Comparison of ENCODE assay signal across 1 cellular context in the genomic region with DNA sequence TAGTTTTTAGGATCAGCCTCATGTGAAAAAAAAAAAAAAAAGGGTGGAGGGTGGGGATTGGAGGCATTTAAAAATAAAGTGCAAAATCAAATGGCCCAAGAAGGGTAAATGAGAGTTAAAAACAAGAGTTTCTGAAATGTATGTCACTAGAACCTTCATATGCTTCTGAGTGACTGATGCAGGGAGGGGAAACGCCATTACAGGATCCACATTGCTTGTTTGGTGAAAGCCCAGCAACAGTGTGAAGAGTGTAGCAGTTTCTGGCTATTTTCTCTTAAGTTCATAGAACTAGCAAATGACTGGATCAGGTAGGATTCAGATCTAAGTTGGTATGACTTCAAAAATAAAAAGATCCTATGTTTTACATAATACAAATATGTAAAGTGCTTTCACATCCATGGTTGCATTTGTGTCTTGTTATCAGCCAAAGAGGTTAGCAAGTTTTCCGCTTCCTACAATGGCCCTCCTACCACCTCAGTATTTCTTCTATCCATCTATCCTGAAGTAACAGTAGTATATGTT.
A peak's percentile ranks its signal among the peaks of the same experiment; 100 is the strongest.
TF ChIP-seq lines count a peak whose summit lies in the region.

No MANE protein-coding gene starts in this region.

TF ChIP-seq in K562, 482 proteins besides CTCF, POLR2A, EP300 and RAD21:
- TF ChIP-seq, protein P1, sequence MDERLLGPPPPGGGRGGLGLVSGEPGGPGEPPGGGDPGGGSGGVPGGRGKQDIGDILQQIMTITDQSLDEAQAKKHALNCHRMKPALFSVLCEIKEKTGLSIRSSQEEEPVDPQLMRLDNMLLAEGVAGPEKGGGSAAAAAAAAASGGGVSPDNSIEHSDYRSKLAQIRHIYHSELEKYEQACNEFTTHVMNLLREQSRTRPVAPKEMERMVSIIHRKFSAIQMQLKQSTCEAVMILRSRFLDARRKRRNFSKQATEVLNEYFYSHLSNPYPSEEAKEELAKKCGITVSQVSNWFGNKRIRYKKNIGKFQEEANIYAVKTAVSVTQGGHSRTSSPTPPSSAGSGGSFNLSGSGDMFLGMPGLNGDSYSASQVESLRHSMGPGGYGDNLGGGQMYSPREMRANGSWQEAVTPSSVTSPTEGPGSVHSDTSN (CRISPR knock-in tag; IDR thresholded peaks at IDR 0.05; ENCODE audit: low read depth) = no peak
- TF ChIP-seq, protein P1 (tag; conservative IDR thresholded peaks at IDR 0.05; ENCODE audit: low read depth) = peak; percentile 57; the same call in 1 of the 2 replicates
- TF ChIP-seq FOXA3 (CRISPR knock-in tag; conservative IDR thresholded peaks at IDR 0.05 in 1 of 2, IDR thresholded peaks at IDR 0.05 in 1 of 2) (no peak), ZNF124 (CRISPR knock-in tag; IDR thresholded peaks at IDR 0.05) (no peak), ZNF699 (CRISPR knock-in tag; IDR thresholded peaks at IDR 0.05; ENCODE audit: insufficient replicate concordance) (no peak), SMAD1 (IDR thresholded peaks at IDR 0.05; ENCODE audit: low read depth, low read length, partially characterized antibody) (no peak), MTA3 (IDR thresholded peaks at IDR 0.05; ENCODE audit: borderline replicate concordance) (no peak), CHD4 (IDR thresholded peaks at IDR 0.05; ENCODE audit: insufficient read depth, insufficient replicate concordance, low read depth, low read length, poor library complexity, severe bottlenecking) (no peak), YY1 (IDR thresholded peaks at IDR 0.05; ENCODE audit: borderline replicate concordance in 1 of 3, control insufficient read depth in 1 of 3, extremely low read depth in 1 of 3, insufficient read depth in 3 of 3, insufficient read length in 1 of 3, insufficient replicate concordance in 2 of 3, low read depth in 1 of 3, low read length in 2 of 3) (peak in 1 of 3 experiments; percentile 76), HDAC8 (tag; IDR thresholded peaks at IDR 0.05) (no peak), ZNF274 (IDR thresholded peaks at IDR 0.05; ENCODE audit: borderline replicate concordance, low read depth, low read length) (no peak), GTF2F1 (IDR thresholded peaks at IDR 0.05; ENCODE audit: low read depth, low read length) (no peak), NONO (IDR thresholded peaks at IDR 0.05; ENCODE audit: low read depth in 2 of 2, low read length in 1 of 2) (no peak), ZNF347 (CRISPR knock-in tag; IDR thresholded peaks at IDR 0.05; ENCODE audit: low read depth) (no peak), HMGN3 (IDR thresholded peaks at IDR 0.05; ENCODE audit: borderline replicate concordance, extremely low read depth, insufficient read length, low read depth, low read length) (no peak), KLF10 (CRISPR knock-in tag; IDR thresholded peaks at IDR 0.05) (no peak), CXXC5 (CRISPR knock-in tag; IDR thresholded peaks at IDR 0.05) (no peak), ZNF76 (CRISPR knock-in tag; IDR thresholded peaks at IDR 0.05; ENCODE audit: borderline replicate concordance) (no peak), CSDE1 (IDR thresholded peaks at IDR 0.05) (no peak), RBM15 (IDR thresholded peaks at IDR 0.05; ENCODE audit: insufficient read depth, low read length) (no peak), ZNF785 (CRISPR knock-in tag; IDR thresholded peaks at IDR 0.05) (no peak), MCM3 (IDR thresholded peaks at IDR 0.05) (no peak), EZH2 (IDR thresholded peaks at IDR 0.05; ENCODE audit: borderline replicate concordance, low read depth, low read length) (no peak), SMARCE1 (IDR thresholded peaks at IDR 0.05) (0 out of 2 replicates have a peak, but pooled peaks have one; percentile 8), POLR2AphosphoS5 (IDR thresholded peaks at IDR 0.05; ENCODE audit: control insufficient read depth, insufficient read depth, low read depth, low read length) (no peak), RCOR1 (IDR thresholded peaks at IDR 0.05; ENCODE audit: borderline replicate concordance in 1 of 2, low read depth in 2 of 2, low read length in 2 of 2) (no peak)
- TF ChIP-seq, protein P2, sequence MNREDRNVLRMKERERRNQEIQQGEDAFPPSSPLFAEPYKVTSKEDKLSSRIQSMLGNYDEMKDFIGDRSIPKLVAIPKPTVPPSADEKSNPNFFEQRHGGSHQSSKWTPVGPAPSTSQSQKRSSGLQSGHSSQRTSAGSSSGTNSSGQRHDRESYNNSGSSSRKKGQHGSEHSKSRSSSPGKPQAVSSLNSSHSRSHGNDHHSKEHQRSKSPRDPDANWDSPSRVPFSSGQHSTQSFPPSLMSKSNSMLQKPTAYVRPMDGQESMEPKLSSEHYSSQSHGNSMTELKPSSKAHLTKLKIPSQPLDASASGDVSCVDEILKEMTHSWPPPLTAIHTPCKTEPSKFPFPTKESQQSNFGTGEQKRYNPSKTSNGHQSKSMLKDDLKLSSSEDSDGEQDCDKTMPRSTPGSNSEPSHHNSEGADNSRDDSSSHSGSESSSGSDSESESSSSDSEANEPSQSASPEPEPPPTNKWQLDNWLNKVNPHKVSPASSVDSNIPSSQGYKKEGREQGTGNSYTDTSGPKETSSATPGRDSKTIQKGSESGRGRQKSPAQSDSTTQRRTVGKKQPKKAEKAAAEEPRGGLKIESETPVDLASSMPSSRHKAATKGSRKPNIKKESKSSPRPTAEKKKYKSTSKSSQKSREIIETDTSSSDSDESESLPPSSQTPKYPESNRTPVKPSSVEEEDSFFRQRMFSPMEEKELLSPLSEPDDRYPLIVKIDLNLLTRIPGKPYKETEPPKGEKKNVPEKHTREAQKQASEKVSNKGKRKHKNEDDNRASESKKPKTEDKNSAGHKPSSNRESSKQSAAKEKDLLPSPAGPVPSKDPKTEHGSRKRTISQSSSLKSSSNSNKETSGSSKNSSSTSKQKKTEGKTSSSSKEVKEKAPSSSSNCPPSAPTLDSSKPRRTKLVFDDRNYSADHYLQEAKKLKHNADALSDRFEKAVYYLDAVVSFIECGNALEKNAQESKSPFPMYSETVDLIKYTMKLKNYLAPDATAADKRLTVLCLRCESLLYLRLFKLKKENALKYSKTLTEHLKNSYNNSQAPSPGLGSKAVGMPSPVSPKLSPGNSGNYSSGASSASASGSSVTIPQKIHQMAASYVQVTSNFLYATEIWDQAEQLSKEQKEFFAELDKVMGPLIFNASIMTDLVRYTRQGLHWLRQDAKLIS (CRISPR knock-in tag; IDR thresholded peaks at IDR 0.05) = no peak
- TF ChIP-seq, protein P3, sequence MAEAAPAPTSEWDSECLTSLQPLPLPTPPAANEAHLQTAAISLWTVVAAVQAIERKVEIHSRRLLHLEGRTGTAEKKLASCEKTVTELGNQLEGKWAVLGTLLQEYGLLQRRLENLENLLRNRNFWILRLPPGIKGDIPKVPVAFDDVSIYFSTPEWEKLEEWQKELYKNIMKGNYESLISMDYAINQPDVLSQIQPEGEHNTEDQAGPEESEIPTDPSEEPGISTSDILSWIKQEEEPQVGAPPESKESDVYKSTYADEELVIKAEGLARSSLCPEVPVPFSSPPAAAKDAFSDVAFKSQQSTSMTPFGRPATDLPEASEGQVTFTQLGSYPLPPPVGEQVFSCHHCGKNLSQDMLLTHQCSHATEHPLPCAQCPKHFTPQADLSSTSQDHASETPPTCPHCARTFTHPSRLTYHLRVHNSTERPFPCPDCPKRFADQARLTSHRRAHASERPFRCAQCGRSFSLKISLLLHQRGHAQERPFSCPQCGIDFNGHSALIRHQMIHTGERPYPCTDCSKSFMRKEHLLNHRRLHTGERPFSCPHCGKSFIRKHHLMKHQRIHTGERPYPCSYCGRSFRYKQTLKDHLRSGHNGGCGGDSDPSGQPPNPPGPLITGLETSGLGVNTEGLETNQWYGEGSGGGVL (CRISPR knock-in tag; IDR thresholded peaks at IDR 0.05) = no peak
- TF ChIP-seq, protein P4, sequence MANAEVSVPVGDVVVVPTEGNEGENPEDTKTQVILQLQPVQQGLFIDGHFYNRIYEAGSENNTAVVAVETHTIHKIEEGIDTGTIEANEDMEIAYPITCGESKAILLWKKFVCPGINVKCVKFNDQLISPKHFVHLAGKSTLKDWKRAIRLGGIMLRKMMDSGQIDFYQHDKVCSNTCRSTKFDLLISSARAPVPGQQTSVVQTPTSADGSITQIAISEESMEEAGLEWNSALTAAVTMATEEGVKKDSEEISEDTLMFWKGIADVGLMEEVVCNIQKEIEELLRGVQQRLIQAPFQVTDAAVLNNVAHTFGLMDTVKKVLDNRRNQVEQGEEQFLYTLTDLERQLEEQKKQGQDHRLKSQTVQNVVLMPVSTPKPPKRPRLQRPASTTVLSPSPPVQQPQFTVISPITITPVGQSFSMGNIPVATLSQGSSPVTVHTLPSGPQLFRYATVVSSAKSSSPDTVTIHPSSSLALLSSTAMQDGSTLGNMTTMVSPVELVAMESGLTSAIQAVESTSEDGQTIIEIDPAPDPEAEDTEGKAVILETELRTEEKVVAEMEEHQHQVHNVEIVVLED (CRISPR knock-in tag; IDR thresholded peaks at IDR 0.05) = no peak
- TF ChIP-seq, protein P5, sequence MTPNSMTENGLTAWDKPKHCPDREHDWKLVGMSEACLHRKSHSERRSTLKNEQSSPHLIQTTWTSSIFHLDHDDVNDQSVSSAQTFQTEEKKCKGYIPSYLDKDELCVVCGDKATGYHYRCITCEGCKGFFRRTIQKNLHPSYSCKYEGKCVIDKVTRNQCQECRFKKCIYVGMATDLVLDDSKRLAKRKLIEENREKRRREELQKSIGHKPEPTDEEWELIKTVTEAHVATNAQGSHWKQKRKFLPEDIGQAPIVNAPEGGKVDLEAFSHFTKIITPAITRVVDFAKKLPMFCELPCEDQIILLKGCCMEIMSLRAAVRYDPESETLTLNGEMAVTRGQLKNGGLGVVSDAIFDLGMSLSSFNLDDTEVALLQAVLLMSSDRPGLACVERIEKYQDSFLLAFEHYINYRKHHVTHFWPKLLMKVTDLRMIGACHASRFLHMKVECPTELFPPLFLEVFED (CRISPR knock-in tag; conservative IDR thresholded peaks at IDR 0.05) = no peak
- TF ChIP-seq, protein P6, sequence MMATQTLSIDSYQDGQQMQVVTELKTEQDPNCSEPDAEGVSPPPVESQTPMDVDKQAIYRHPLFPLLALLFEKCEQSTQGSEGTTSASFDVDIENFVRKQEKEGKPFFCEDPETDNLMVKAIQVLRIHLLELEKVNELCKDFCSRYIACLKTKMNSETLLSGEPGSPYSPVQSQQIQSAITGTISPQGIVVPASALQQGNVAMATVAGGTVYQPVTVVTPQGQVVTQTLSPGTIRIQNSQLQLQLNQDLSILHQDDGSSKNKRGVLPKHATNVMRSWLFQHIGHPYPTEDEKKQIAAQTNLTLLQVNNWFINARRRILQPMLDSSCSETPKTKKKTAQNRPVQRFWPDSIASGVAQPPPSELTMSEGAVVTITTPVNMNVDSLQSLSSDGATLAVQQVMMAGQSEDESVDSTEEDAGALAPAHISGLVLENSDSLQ (IDR thresholded peaks at IDR 0.05) = peak; percentile 54
- TF ChIP-seq, protein P7, sequence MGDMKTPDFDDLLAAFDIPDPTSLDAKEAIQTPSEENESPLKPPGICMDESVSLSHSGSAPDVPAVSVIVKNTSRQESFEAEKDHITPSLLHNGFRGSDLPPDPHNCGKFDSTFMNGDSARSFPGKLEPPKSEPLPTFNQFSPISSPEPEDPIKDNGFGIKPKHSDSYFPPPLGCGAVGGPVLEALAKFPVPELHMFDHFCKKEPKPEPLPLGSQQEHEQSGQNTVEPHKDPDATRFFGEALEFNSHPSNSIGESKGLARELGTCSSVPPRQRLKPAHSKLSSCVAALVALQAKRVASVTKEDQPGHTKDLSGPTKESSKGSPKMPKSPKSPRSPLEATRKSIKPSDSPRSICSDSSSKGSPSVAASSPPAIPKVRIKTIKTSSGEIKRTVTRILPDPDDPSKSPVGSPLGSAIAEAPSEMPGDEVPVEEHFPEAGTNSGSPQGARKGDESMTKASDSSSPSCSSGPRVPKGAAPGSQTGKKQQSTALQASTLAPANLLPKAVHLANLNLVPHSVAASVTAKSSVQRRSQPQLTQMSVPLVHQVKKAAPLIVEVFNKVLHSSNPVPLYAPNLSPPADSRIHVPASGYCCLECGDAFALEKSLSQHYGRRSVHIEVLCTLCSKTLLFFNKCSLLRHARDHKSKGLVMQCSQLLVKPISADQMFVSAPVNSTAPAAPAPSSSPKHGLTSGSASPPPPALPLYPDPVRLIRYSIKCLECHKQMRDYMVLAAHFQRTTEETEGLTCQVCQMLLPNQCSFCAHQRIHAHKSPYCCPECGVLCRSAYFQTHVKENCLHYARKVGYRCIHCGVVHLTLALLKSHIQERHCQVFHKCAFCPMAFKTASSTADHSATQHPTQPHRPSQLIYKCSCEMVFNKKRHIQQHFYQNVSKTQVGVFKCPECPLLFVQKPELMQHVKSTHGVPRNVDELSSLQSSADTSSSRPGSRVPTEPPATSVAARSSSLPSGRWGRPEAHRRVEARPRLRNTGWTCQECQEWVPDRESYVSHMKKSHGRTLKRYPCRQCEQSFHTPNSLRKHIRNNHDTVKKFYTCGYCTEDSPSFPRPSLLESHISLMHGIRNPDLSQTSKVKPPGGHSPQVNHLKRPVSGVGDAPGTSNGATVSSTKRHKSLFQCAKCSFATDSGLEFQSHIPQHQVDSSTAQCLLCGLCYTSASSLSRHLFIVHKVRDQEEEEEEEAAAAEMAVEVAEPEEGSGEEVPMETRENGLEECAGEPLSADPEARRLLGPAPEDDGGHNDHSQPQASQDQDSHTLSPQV (IDR thresholded peaks at IDR 0.05) = 0 out of 2 replicates have a peak, but pooled peaks have one; percentile 35
- TF ChIP-seq, protein P8, sequence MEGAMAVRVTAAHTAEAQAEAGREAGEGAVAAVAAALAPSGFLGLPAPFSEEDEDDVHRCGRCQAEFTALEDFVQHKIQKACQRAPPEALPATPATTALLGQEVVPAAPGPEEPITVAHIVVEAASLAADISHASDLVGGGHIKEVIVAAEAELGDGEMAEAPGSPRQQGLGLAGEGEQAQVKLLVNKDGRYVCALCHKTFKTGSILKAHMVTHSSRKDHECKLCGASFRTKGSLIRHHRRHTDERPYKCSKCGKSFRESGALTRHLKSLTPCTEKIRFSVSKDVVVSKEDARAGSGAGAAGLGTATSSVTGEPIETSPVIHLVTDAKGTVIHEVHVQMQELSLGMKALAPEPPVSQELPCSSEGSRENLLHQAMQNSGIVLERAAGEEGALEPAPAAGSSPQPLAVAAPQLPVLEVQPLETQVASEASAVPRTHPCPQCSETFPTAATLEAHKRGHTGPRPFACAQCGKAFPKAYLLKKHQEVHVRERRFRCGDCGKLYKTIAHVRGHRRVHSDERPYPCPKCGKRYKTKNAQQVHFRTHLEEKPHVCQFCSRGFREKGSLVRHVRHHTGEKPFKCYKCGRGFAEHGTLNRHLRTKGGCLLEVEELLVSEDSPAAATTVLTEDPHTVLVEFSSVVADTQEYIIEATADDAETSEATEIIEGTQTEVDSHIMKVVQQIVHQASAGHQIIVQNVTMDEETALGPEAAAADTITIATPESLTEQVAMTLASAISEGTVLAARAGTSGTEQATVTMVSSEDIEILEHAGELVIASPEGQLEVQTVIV (CRISPR knock-in tag; IDR thresholded peaks at IDR 0.05; ENCODE audit: borderline replicate concordance) = no peak
- TF ChIP-seq, protein P9, sequence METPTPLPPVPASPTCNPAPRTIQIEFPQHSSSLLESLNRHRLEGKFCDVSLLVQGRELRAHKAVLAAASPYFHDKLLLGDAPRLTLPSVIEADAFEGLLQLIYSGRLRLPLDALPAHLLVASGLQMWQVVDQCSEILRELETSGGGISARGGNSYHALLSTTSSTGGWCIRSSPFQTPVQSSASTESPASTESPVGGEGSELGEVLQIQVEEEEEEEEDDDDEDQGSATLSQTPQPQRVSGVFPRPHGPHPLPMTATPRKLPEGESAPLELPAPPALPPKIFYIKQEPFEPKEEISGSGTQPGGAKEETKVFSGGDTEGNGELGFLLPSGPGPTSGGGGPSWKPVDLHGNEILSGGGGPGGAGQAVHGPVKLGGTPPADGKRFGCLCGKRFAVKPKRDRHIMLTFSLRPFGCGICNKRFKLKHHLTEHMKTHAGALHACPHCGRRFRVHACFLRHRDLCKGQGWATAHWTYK (CRISPR knock-in tag; IDR thresholded peaks at IDR 0.05) = no peak
TF ChIP-seq in K562: peak in this region for 5.
